ENCODE assay signal across 16 cellular contexts in genomic region chr13:34176636-34177035, GRCh38.
DNase-seq lines count a peak whose midpoint lies in the region; ATAC-seq and TF ChIP-seq lines count a peak whose summit lies in the region.
"Had no signal": no experiment of that assay in that cellular context is flagged by ENCODE, and none has a peak within 500 bp of the region (broad histone marks: within the 10 kb centered on the region; RNA-seq: fewer than 3 reads in every experiment).

No MANE protein-coding gene starts in this region.

- H3K27me3 ChIP-seq in mammary epithelial cell (ENCODE audit: insufficient read depth, low read length) (no peaks in the 10 kb centered on the region), breast epithelium (no peaks in the 10 kb centered on the region), foreskin keratinocyte (no peaks in the 10 kb centered on the region), osteoblast (ENCODE audit: insufficient read depth, low read length) (no peaks in the 10 kb centered on the region), smooth muscle cell (ENCODE audit: low read depth) (no peaks in the 10 kb centered on the region), WERI-Rb-1 (ENCODE audit: insufficient read depth, low read depth, severe bottlenecking) (no peaks in the 10 kb centered on the region)
- H3K27me3 ChIP-seq: BLaER1 had no signal

- H3K9ac ChIP-seq in mammary epithelial cell (ENCODE audit: insufficient read depth, low read length) (no peak overlapping the region), smooth muscle cell (ENCODE audit: low read depth) (no peak overlapping the region)
- H3K9ac ChIP-seq: BLaER1 had no signal

- TF ChIP-seq CTCF in mammary epithelial cell (conservative IDR thresholded peaks at IDR 0.05 in 1 of 2, IDR thresholded peaks at IDR 0.05 in 1 of 2; ENCODE audit: extremely low read depth in 1 of 2, insufficient read depth in 1 of 2, low read depth in 1 of 2, low read length in 2 of 2), result no peak
- no peak for TF ChIP-seq CTCF in breast epithelium (IDR thresholded peaks at IDR 0.05)
- TF ChIP-seq CTCF in foreskin keratinocyte (conservative IDR thresholded peaks at IDR 0.05), result no peak
- TF ChIP-seq CTCF in osteoblast (IDR thresholded peaks at IDR 0.05; ENCODE audit: extremely low read depth, low read depth, low read length), result no peak
- no peak for TF ChIP-seq CTCF in smooth muscle cell (IDR thresholded peaks at IDR 0.05; ENCODE audit: borderline replicate concordance, insufficient read depth, poor library complexity, severe bottlenecking)
- no peak for TF ChIP-seq CTCF in WERI-Rb-1 (IDR thresholded peaks at IDR 0.05; ENCODE audit: low read depth, low read length)
- TF ChIP-seq CTCF in OCI-LY7 (conservative IDR thresholded peaks at IDR 0.05; ENCODE audit: low read length), result no peak

- H3K4me1 ChIP-seq in mammary epithelial cell (ENCODE audit: insufficient read depth, low read length), result peaks cover 12% of the 10 kb centered on the region
- H3K4me1 ChIP-seq in breast epithelium, result no peaks in the 10 kb centered on the region
- peaks cover 26% of the 10 kb centered on the region for H3K4me1 ChIP-seq in foreskin keratinocyte
- H3K4me1 ChIP-seq in osteoblast (ENCODE audit: insufficient read depth, low read length), result no peaks in the 10 kb centered on the region
- H3K4me1 ChIP-seq in smooth muscle cell (ENCODE audit: low read depth), result peaks cover 10% of the 10 kb centered on the region
- no peaks in the 10 kb centered on the region for H3K4me1 ChIP-seq in OCI-LY7 (ENCODE audit: insufficient read depth, low read length, poor library complexity, severe bottlenecking)
- H3K4me1 ChIP-seq: BLaER1, Caco-2 had no signal

- no peak overlapping the region for H3K4me3 ChIP-seq in mammary epithelial cell (replicated peaks in 1 of 3; ENCODE audit: insufficient read depth in 1 of 3, low read depth in 2 of 3, low read length in 3 of 3)
- no peak overlapping the region for H3K4me3 ChIP-seq in breast epithelium
- no peak overlapping the region for H3K4me3 ChIP-seq in osteoblast (ENCODE audit: insufficient read depth, low read length)
- H3K4me3 ChIP-seq in smooth muscle cell, result no peak overlapping the region
- H3K4me3 ChIP-seq in WERI-Rb-1 (ENCODE audit: low read depth, low read length), result no peak overlapping the region
- H3K4me3 ChIP-seq in OCI-LY7 (ENCODE audit: low read depth, low read length, poor library complexity, severe bottlenecking), result no peak overlapping the region
- H3K4me3 ChIP-seq: BLaER1 had no signal

- intact Hi-C loops in mammary epithelial cell (cut with micrococcal nuclease) (no loop called here), breast epithelium (cut with DNase I; ENCODE audit: low total_unique reads) (no loop called here), OCI-LY7 (cut with micrococcal nuclease; ENCODE audit: unreplicated experiment) (no loop called here)

- DNase-seq in mammary epithelial cell (no peak), breast epithelium (ENCODE audit: low spot score in 2 of 2) (no peak), foreskin keratinocyte (peak in 1 of 2 donors; percentile 61), osteoblast (ENCODE audit: insufficient read length, low spot score, missing footprints) (no peak), smooth muscle cell (lab: John Stamatoyannopoulos, UW; ENCODE audit: unreplicated experiment) (no peak), WERI-Rb-1 (no peak), OCI-LY7 (ENCODE audit: low spot score) (no peak), GOT3 (lab: John Stamatoyannopoulos, UW) (no peak)
- DNase-seq: AML-193; Caco-2; CD8-positive, alpha-beta memory T cell; DND-41; HCEC 1CT had no signal

- no peak overlapping the region for H3K4me2 ChIP-seq in mammary epithelial cell (ENCODE audit: insufficient read depth, low read depth, low read length)
- H3K4me2 ChIP-seq in osteoblast (ENCODE audit: insufficient read depth, low read length), result no peak overlapping the region
- peak overlapping the region; percentile 45 for H3K4me2 ChIP-seq in smooth muscle cell
- H3K4me2 ChIP-seq in OCI-LY7 (ENCODE audit: low read length), result no peak overlapping the region
- H3K4me2 ChIP-seq: BLaER1 had no signal

- TF ChIP-seq POLR2A in breast epithelium (IDR thresholded peaks at IDR 0.05), result no peak

- POLR2A ChIA-PET in OCI-LY7 (lab: Charles Lee), result interaction anchor here (0.6 to 1.2 kb wide), 3 partner anchors 19 to 1130 kb away, joined by 3 read pairs; no protein-coding TSS in a partner anchor

- H3K36me3 ChIP-seq in mammary epithelial cell (ENCODE audit: insufficient read depth, low read length), result no peaks in the 10 kb centered on the region
- H3K36me3 ChIP-seq in breast epithelium, result no peaks in the 10 kb centered on the region
- H3K36me3 ChIP-seq in osteoblast (ENCODE audit: insufficient read depth, low read length), result no peaks in the 10 kb centered on the region
- H3K36me3 ChIP-seq in smooth muscle cell (ENCODE audit: low read depth), result no peaks in the 10 kb centered on the region
- no peaks in the 10 kb centered on the region for H3K36me3 ChIP-seq in WERI-Rb-1
- H3K36me3 ChIP-seq in OCI-LY7 (ENCODE audit: insufficient read depth, low read length), result no peaks in the 10 kb centered on the region
- H3K36me3 ChIP-seq: BLaER1 had no signal

- H3K79me2 ChIP-seq in mammary epithelial cell (ENCODE audit: insufficient read depth, low read length), result no peaks in the 10 kb centered on the region
- no peaks in the 10 kb centered on the region for H3K79me2 ChIP-seq in osteoblast (ENCODE audit: insufficient read depth, low read length)
- H3K79me2 ChIP-seq in smooth muscle cell (ENCODE audit: low read depth), result no peaks in the 10 kb centered on the region
- no peaks in the 10 kb centered on the region for H3K79me2 ChIP-seq in OCI-LY7 (ENCODE audit: insufficient read depth, low read depth, low read length)

- H3K9me3 ChIP-seq in mammary epithelial cell (replicated peaks; ENCODE audit: insufficient read depth, low read length), result no peaks in the 10 kb centered on the region
- H3K9me3 ChIP-seq in breast epithelium, result no peaks in the 10 kb centered on the region
- no peaks in the 10 kb centered on the region for H3K9me3 ChIP-seq in osteoblast (ENCODE audit: low read depth, low read length)
- H3K9me3 ChIP-seq in smooth muscle cell (replicated peaks; ENCODE audit: low read depth), result no peaks in the 10 kb centered on the region
- H3K9me3 ChIP-seq in WERI-Rb-1 (ENCODE audit: severe bottlenecking), result no peaks in the 10 kb centered on the region
- H3K9me3 ChIP-seq in OCI-LY7 (ENCODE audit: low read length), result no peaks in the 10 kb centered on the region
- H3K9me3 ChIP-seq: BLaER1, Caco-2 had no signal

- ATAC-seq in foreskin keratinocyte, result peak; percentile 40

- 73% methylated on average over 5 of the region's 5 CpGs for WGBS in mammary epithelial cell (ENCODE audit: low coverage, missing lambda C conversion rate)
- WGBS in smooth muscle cell (ENCODE audit: low lambda C conversion rate), result 51% methylated on average over 5 of the region's 5 CpGs

- BruUV-seq in mammary epithelial cell (replicated peaks; lab: Mats Ljungman, UMichigan), result no TSS peak
- BruUV-seq in OCI-LY7 (replicated peaks; lab: Mats Ljungman, UMichigan), result no TSS peak

- H2AFZ ChIP-seq in mammary epithelial cell (ENCODE audit: low read depth, low read length) (peak overlapping the region; percentile 51), osteoblast (ENCODE audit: low read length) (peak overlapping the region; percentile 4), smooth muscle cell (ENCODE audit: low read depth) (peak overlapping the region; percentile 29), OCI-LY7 (ENCODE audit: low read length) (no peak overlapping the region)

- H4K20me1 ChIP-seq in mammary epithelial cell (ENCODE audit: insufficient read depth, low read length) (no peaks in the 10 kb centered on the region), osteoblast (ENCODE audit: insufficient read depth, low read length) (no peaks in the 10 kb centered on the region), smooth muscle cell (ENCODE audit: low read depth) (no peaks in the 10 kb centered on the region), OCI-LY7 (ENCODE audit: insufficient read depth, low read length) (no peaks in the 10 kb centered on the region)
- H4K20me1 ChIP-seq: BLaER1 had no signal

- in situ Hi-C loops in mammary epithelial cell (cut with MboI; ENCODE audit: low sequenced_read_pairs in 2 of 2), result no loop called here

- no peaks in the 10 kb centered on the region for H3K9me2 ChIP-seq in OCI-LY7 (ENCODE audit: insufficient read depth, low read length)

- H3F3A ChIP-seq in smooth muscle cell (ENCODE audit: low read depth), result no peaks in the 10 kb centered on the region

- dilution Hi-C loops in mammary epithelial cell (cut with HindIII; ENCODE audit: low sequenced_read_pairs), result no loop called here

- CTCF ChIA-PET in mammary epithelial cell (lab: Charles Lee; ENCODE audit: low non-redundant PET) (no interaction called here), OCI-LY7 (lab: Charles Lee; ENCODE audit: unreplicated experiment) (no interaction called here)

- H3K27ac ChIP-seq in mammary epithelial cell (ENCODE audit: insufficient read depth, low read depth, low read length), result no peak overlapping the region
- no peak overlapping the region for H3K27ac ChIP-seq in breast epithelium
- H3K27ac ChIP-seq in foreskin keratinocyte, result no peak overlapping the region
- no peak overlapping the region for H3K27ac ChIP-seq in osteoblast (ENCODE audit: low read depth, low read length)
- H3K27ac ChIP-seq in smooth muscle cell (ENCODE audit: low read depth), result no peak overlapping the region
- no peak overlapping the region for H3K27ac ChIP-seq in WERI-Rb-1
- no peak overlapping the region for H3K27ac ChIP-seq in OCI-LY7 (ENCODE audit: low read depth, low read length, poor library complexity, severe bottlenecking)
- H3K27ac ChIP-seq: 22Rv1, BLaER1, HL-60 had no signal
